Comparison of ENCODE assay signal across 12 cellular contexts in the genomic region with DNA sequence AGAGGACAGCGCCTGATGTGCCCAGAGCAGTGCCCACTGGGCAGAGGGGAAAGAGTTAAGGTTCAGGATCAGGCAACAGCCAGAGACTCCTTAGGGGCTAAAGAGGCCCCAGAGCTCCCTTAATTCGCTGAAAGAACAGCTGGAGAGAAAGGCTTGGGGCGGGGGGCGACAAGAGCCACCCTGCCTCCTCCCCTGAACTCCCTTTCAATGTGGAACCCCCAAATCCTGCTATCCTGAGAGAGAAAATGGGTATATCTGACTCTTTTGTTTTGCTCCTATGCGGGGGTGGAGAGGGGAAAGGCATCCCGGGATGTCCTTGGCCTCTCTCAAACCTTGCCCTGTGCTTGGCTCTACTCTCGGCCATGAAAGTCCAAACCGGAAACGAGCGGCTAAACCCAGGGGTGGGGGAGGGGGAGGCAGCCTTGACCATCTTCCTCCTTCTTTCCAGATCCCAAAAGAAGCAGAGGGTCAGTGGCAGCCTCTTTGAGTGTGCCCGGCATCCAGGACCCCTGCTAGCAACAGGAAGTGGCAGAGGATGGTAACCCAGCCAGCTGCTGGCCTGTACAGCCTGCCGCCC. TPM values are rescaled to one million over a fixed set of nuclear protein-coding genes. Genes with fewer than 3 reads are reported as not detected.
DNase-seq lines count a peak whose midpoint lies in the region; ATAC-seq, FAIRE-seq and TF ChIP-seq lines count a peak whose summit lies in the region.
"Had no signal": no experiment of that assay in that cellular context is flagged by ENCODE, and none has a peak within 500 bp of the region (broad histone marks: within the 10 kb centered on the region; RNA-seq: fewer than 3 reads in every experiment).

No MANE protein-coding gene starts in this region.

- H3K27ac Mint-ChIP-seq in astrocyte (ENCODE audit: unreplicated experiment) = no peak overlapping the region
- H3K27ac Mint-ChIP-seq in CD8-positive, alpha-beta memory T cell = peak overlapping the region in 2 of 8 donors; percentile 12 to 47

- peak overlapping the region; percentile 2 for H3K27ac ChIP-seq in astrocyte (ENCODE audit: low read depth, low read length)
- H3K27ac ChIP-seq in layer of hippocampus (ENCODE audit: low read depth, low read length) = peak overlapping the region; percentile 32
- H3K27ac ChIP-seq in skin epidermis = peak overlapping the region in 20 of 21 experiments; percentile 17 to 82 (median 64)
- H3K27ac ChIP-seq in CD8-positive, alpha-beta memory T cell (ENCODE audit: low read depth, low read length) = no peak overlapping the region

- H3K36me3 Mint-ChIP-seq in astrocyte (ENCODE audit: low read depth, unreplicated experiment) = peaks cover 5% of the 10 kb centered on the region
- H3K36me3 Mint-ChIP-seq in CD8-positive, alpha-beta memory T cell = peaks cover 0 to 8% (median 0%) of the 10 kb centered on the region in 3 donors

- no peaks in the 10 kb centered on the region for H3K9me3 ChIP-seq in astrocyte (ENCODE audit: insufficient read depth, low read depth, low read length)
- H3K9me3 ChIP-seq in CD8-positive, alpha-beta memory T cell (ENCODE audit: low read length) = no peaks in the 10 kb centered on the region

- peaks cover 54% of the 10 kb centered on the region for H4K20me1 ChIP-seq in astrocyte (ENCODE audit: insufficient read depth, low read length)

- H3K9ac ChIP-seq in astrocyte (ENCODE audit: low read length) = peak overlapping the region; percentile 17

- peaks cover 26% of the 10 kb centered on the region for H3K4me1 ChIP-seq in astrocyte (ENCODE audit: insufficient read depth, low read length)
- peaks cover 29% of the 10 kb centered on the region for H3K4me1 ChIP-seq in CD8-positive, alpha-beta memory T cell (ENCODE audit: insufficient read depth, low read length)

- H3K9me3 Mint-ChIP-seq in astrocyte (ENCODE audit: unreplicated experiment) = no peaks in the 10 kb centered on the region
- H3K9me3 Mint-ChIP-seq in CD8-positive, alpha-beta memory T cell = no peaks in the 10 kb centered on the region

- H3K27me3 Mint-ChIP-seq in astrocyte (ENCODE audit: low read depth, unreplicated experiment) = no peaks in the 10 kb centered on the region
- peaks cover 0 to 4% of the 10 kb centered on the region in 2 donors for H3K27me3 Mint-ChIP-seq in CD8-positive, alpha-beta memory T cell

- H2AFZ ChIP-seq in astrocyte (ENCODE audit: low read depth, low read length) = no peak overlapping the region

- peaks cover 14% of the 10 kb centered on the region for H3K4me1 Mint-ChIP-seq in astrocyte (ENCODE audit: low read depth, unreplicated experiment)
- peaks cover 25 to 57% (median 27%) of the 10 kb centered on the region in 3 donors for H3K4me1 Mint-ChIP-seq in CD8-positive, alpha-beta memory T cell

- no peak overlapping the region for H3K4me3 Mint-ChIP-seq in astrocyte (ENCODE audit: unreplicated experiment)
- H3K4me3 Mint-ChIP-seq in CD8-positive, alpha-beta memory T cell = no peak overlapping the region

- no peak overlapping the region for H3K4me3 ChIP-seq in H7 (ENCODE audit: insufficient read depth, low read depth, low read length)
- H3K4me3 ChIP-seq in astrocyte (ENCODE audit: insufficient read depth, low read depth, low read length) = no peak overlapping the region
- H3K4me3 ChIP-seq in skin epidermis = no peak overlapping the region
- H3K4me3 ChIP-seq in CD8-positive, alpha-beta memory T cell (ENCODE audit: low read length) = no peak overlapping the region

- no peaks in the 10 kb centered on the region for H3K27me3 ChIP-seq in H7 (ENCODE audit: control insufficient read depth, insufficient read depth, low read length)
- H3K27me3 ChIP-seq in astrocyte (ENCODE audit: insufficient read depth, low read length) = no peaks in the 10 kb centered on the region
- H3K27me3 ChIP-seq in layer of hippocampus (ENCODE audit: control insufficient read depth, insufficient read depth, low read length) = no peaks in the 10 kb centered on the region
- H3K27me3 ChIP-seq in CD8-positive, alpha-beta memory T cell (ENCODE audit: insufficient read depth, low read length, poor library complexity, severe bottlenecking) = no peaks in the 10 kb centered on the region

- CTCF ChIA-PET in CD8-positive, alpha-beta memory T cell (lab: Charles Lee) = interaction anchor here (5.0 kb wide), 1 partner anchor 40 kb away, joined by 28 read pairs; a partner anchor contains a TSS

- POLR2A ChIA-PET in CD8-positive, alpha-beta memory T cell (lab: Charles Lee) = interaction anchor here (1.0 kb wide), 1 partner anchor 24 kb away, joined by 3 read pairs; a partner anchor contains a TSS

- no peak for FAIRE-seq in astrocyte (lab: Jason Lieb, UNC)

- H3K4me2 ChIP-seq in astrocyte (ENCODE audit: low read length) = peak overlapping the region; percentile 71

- TF ChIP-seq CTCF in astrocyte (IDR thresholded peaks at IDR 0.05; ENCODE audit: insufficient read depth, low read depth, low read length) = no peak

- H3K36me3 ChIP-seq in H7 (replicated peaks; ENCODE audit: control insufficient read depth, insufficient read depth, low read length) (no peaks in the 10 kb centered on the region), astrocyte (ENCODE audit: insufficient read depth, low read length) (no peaks in the 10 kb centered on the region)
- no peaks in the 10 kb centered on the region for H3K36me3 ChIP-seq in CD8-positive, alpha-beta memory T cell (ENCODE audit: insufficient read depth, low read length)

- no peak for ATAC-seq in GM21423 (IDR thresholded peaks at IDR 0.05; ENCODE audit: unreplicated experiment)
- ATAC-seq in HG03045 (IDR thresholded peaks at IDR 0.05; ENCODE audit: unreplicated experiment) = no peak
- no peak for ATAC-seq in HG03457 (IDR thresholded peaks at IDR 0.05; ENCODE audit: unreplicated experiment)

- H3K79me2 ChIP-seq in astrocyte (ENCODE audit: insufficient read depth, low read length) = peaks cover 63% of the 10 kb centered on the region

- DNase-seq in H7 (peak; percentile 77), astrocyte (ENCODE audit: low read depth) (no peak)
- DNase-seq in CD8-positive, alpha-beta memory T cell = no peak
- DNase-seq: activated gamma-delta T cell treated with Interleukin-2 at 50 U/mL for 16 hours; NCI-H2029 treated with DMSO at 0.1 percent for 48 hours; stimulated activated CD4-positive, alpha-beta T cell treated with anti-CD3 and anti-CD28 coated beads, Interleukin-12 subunit alpha, Interleukin-12 subunit beta, amount 100 ng/mL, for 4 hours had no signal

RNA-seq across cellular contexts. Expression of a gene that starts 4.7 kb away (rescaled TPM):
- 31.0 and 31.7 TPM in 2 replicates for total RNA-seq in H7 (2014; rRNA removed; shearing (Covaris generic))
- total RNA-seq in astrocyte = 80.5 and 82.6 TPM in 2 replicates
- total RNA-seq in CD8-positive, alpha-beta memory T cell = 10 to 100 TPM; 77.3 to 81.0 TPM
- polyA plus RNA-seq in CD8-positive, alpha-beta memory T cell = 1.5 TPM

RNA-seq across cellular contexts. Expression of a gene that starts 22.3 kb away (rescaled TPM):
- total RNA-seq in H7 (2014; rRNA removed; shearing (Covaris generic)) = 107 and 128 TPM in 2 replicates
- total RNA-seq in astrocyte = 36.8 and 41.7 TPM in 2 replicates
- total RNA-seq in CD8-positive, alpha-beta memory T cell = 100 to 1,000 TPM in 1 of 2 experiments, 10 to 100 TPM in 1; 97.8 to 105 TPM
- polyA plus RNA-seq in CD8-positive, alpha-beta memory T cell = 2.8 TPM

RNA-seq across cellular contexts. Expression of a gene that starts 23.5 kb away (rescaled TPM):
- 70.8 and 76.2 TPM in 2 replicates for total RNA-seq in H7 (2014; rRNA removed; shearing (Covaris generic))
- total RNA-seq in astrocyte = 1.1 and 1.9 TPM in 2 replicates
- total RNA-seq in CD8-positive, alpha-beta memory T cell = 10 to 100 TPM; 75.0 to 76.2 TPM
- polyA plus RNA-seq in CD8-positive, alpha-beta memory T cell = 4.5 TPM

RNA-seq across cellular contexts. Expression of a gene that starts 27.3 kb away (rescaled TPM):
- 0.94 and 1.3 TPM in 2 replicates for total RNA-seq in H7 (2014; rRNA removed; shearing (Covaris generic))
- total RNA-seq in astrocyte = not detected in 2 replicates
- total RNA-seq in CD8-positive, alpha-beta memory T cell = under 1 TPM in 1 of 2 experiments, not detected in 1; 0.42 TPM
- polyA plus RNA-seq in CD8-positive, alpha-beta memory T cell = not detected
- total RNA-seq: Daoy had no signal

RNA-seq across cellular contexts. Expression of a gene that starts 40.3 kb away (rescaled TPM):
- total RNA-seq in H7 (2014; rRNA removed; shearing (Covaris generic)) = 0.52 and 0.92 TPM in 2 replicates
- 0.70 and 0.79 TPM in 2 replicates for total RNA-seq in astrocyte
- 1 to 10 TPM in 1 of 2 experiments, under 1 TPM in 1; 1.00 to 1.2 TPM for total RNA-seq in CD8-positive, alpha-beta memory T cell
- polyA plus RNA-seq in CD8-positive, alpha-beta memory T cell = 2.1 TPM

Comparison
In these comparisons a context has a peak if more than half of its experiments do, and no peak if none do; other contexts are left out.
1. RNA of a gene that starts 23.5 kb away (total RNA-seq): 70.8 to 76.2 TPM in H7 and 75.0 to 76.2 TPM in CD8-positive, alpha-beta memory T cell; 1.1 to 1.9 TPM in astrocyte; every median in the first group is over 10 times any median in the second.